In the genomic region with DNA sequence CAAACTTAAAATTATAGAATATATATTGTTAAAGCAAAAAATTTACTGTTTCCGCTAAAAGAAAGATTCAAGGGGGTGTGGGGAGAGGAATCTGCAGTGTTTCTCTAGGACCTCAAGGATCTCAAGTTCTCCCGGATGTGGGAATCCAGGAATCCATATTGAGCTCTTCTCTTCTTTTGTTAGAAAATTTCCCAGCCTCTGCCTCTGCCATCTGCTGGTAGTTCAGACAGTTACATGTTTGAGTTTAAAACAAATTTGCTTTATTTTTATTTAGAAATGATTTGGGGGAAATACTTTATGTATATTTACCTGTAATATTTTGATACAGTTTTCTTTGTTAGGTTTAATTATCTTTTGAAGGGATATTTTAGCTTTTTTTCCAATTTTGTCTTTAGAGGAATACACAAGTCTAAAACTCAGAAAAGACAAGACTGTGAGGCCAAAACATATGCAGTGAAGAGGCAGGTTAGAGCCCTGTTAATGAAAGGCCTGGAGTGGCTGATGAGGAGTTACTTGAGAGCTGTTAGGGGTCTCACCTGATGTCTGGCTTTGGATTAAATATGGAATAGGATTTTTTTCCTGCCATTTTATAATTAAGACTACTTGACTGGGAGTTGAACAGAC, we compare ENCODE assay signal across 9 cellular contexts.
DNase-seq lines count a peak whose midpoint lies in the region; ATAC-seq and TF ChIP-seq lines count a peak whose summit lies in the region.
"Had no signal": no experiment of that assay in that cellular context is flagged by ENCODE, and none has a peak within 500 bp of the region (broad histone marks: within the 10 kb centered on the region; RNA-seq: fewer than 3 reads in every experiment).

No MANE protein-coding gene starts in this region.

- H3K27me3 Mint-ChIP-seq in activated naive CD8-positive, alpha-beta T cell treated with anti-CD3 and anti-CD28 coated beads, Interleukin-2, amount 50 U/mL, for 24 hours = no peaks in the 10 kb centered on the region
- H3K27me3 Mint-ChIP-seq: activated naive CD8-positive, alpha-beta T cell had no signal

- ATAC-seq in sciatic nerve (peak; percentile 43), HG02588 (IDR thresholded peaks at IDR 0.05; ENCODE audit: unreplicated experiment) (no peak)
- ATAC-seq in activated naive CD8-positive, alpha-beta T cell treated with anti-CD3 and anti-CD28 coated beads, Interleukin-2, amount 50 U/mL, for 24 hours = no peak

- H3K36me3 Mint-ChIP-seq in activated naive CD8-positive, alpha-beta T cell treated with anti-CD3 and anti-CD28 coated beads, Interleukin-2, amount 50 U/mL, for 24 hours (ENCODE audit: low read depth) = peaks cover 7% of the 10 kb centered on the region

- TF ChIP-seq CTCF in epithelial cell of esophagus (IDR thresholded peaks at IDR 0.05; ENCODE audit: insufficient read depth, low read depth, low read length, missing control alignments) = peak; percentile 68

- H3K4me3 Mint-ChIP-seq in activated naive CD8-positive, alpha-beta T cell treated with anti-CD3 and anti-CD28 coated beads, Interleukin-2, amount 50 U/mL, for 24 hours = no peak overlapping the region
- H3K4me3 Mint-ChIP-seq: activated naive CD8-positive, alpha-beta T cell had no signal

- DNase-seq in NCI-H82 (lab: John Stamatoyannopoulos, UW) (peak; percentile 54), NCI-H82 treated with DMSO at 0.1 percent for 48 hours (lab: John Stamatoyannopoulos, UW; ENCODE audit: unreplicated experiment) (no peak), NCI-H524 treated with DMSO at 0.1 percent for 48 hours (lab: John Stamatoyannopoulos, UW) (peak; percentile 66), epithelial cell of esophagus (ENCODE audit: low read depth) (peak; percentile 64), sciatic nerve (ENCODE audit: low spot score) (no peak), UCSD-AML1 (lab: John Stamatoyannopoulos, UW; ENCODE audit: unreplicated experiment) (no peak)
- DNase-seq in activated naive CD8-positive, alpha-beta T cell treated with anti-CD3 and anti-CD28 coated beads, Interleukin-2, amount 50 U/mL, for 24 hours = no peak

- no peak overlapping the region for H3K27ac Mint-ChIP-seq in activated naive CD8-positive, alpha-beta T cell treated with anti-CD3 and anti-CD28 coated beads, Interleukin-2, amount 50 U/mL, for 24 hours
- H3K27ac Mint-ChIP-seq: activated naive CD8-positive, alpha-beta T cell had no signal

- peaks cover 7% of the 10 kb centered on the region for H3K4me1 Mint-ChIP-seq in activated naive CD8-positive, alpha-beta T cell treated with anti-CD3 and anti-CD28 coated beads, Interleukin-2, amount 50 U/mL, for 24 hours

- H3K4me3 ChIP-seq in epithelial cell of esophagus (ENCODE audit: low read length) = no peak overlapping the region

- H3K9me3 Mint-ChIP-seq in activated naive CD8-positive, alpha-beta T cell treated with anti-CD3 and anti-CD28 coated beads, Interleukin-2, amount 50 U/mL, for 24 hours = no peaks in the 10 kb centered on the region

- intact Hi-C loops in sciatic nerve (cut with DNase I) = no loop called here

Comparison
In these comparisons a context has a peak if more than half of its experiments do, and no peak if none do; other contexts are left out.
1. DNase-seq: peak in NCI-H82 (single experiment), NCI-H524 treated with DMSO at 0.1 percent for 48 hours (single experiment) and epithelial cell of esophagus (single experiment); none in NCI-H82 treated with DMSO at 0.1 percent for 48 hours (single experiment), sciatic nerve (single experiment), UCSD-AML1 (single experiment) and activated naive CD8-positive, alpha-beta T cell treated with anti-CD3 and anti-CD28 coated beads, Interleukin-2, amount 50 U/mL, for 24 hours (single experiment).